Comparison of ENCODE assay signal across 7 cellular contexts in genomic region chr11:3859373-3859881, GRCh38. TPM values are rescaled to one million over a fixed set of nuclear protein-coding genes. Genes with fewer than 3 reads are reported as not detected.
A peak's percentile ranks its signal among the peaks of the same experiment; 100 is the strongest.
DNase-seq lines count a peak whose midpoint lies in the region; ATAC-seq and TF ChIP-seq lines count a peak whose summit lies in the region.

No MANE protein-coding gene starts in this region.

- H3K9ac ChIP-seq in H9 (ENCODE audit: extremely low read depth, insufficient read length, low read length) (no peak overlapping the region), PC-3 (ENCODE audit: low read length) (no peak overlapping the region)

- no peaks in the 10 kb centered on the region for H4K20me1 ChIP-seq in H9 (ENCODE audit: control insufficient read depth, insufficient read depth, insufficient read length)
- no peaks in the 10 kb centered on the region for H4K20me1 ChIP-seq in PC-3 (ENCODE audit: low read length)

- H3K27ac ChIP-seq in H9 (ENCODE audit: insufficient read length, low read depth, low read length) = no peak overlapping the region
- H3K27ac ChIP-seq in PC-3 (ENCODE audit: low read length) = no peak overlapping the region
- H3K27ac ChIP-seq in layer of hippocampus (ENCODE audit: low read depth, low read length) = peak overlapping the region; percentile 8

- H3T11ph ChIP-seq in H9 (ENCODE audit: low read length) = no peak overlapping the region

- H3K9me3 ChIP-seq in H9 (ENCODE audit: control insufficient read depth, low read depth, low read length) (no peaks in the 10 kb centered on the region), PC-3 (ENCODE audit: low read length) (no peaks in the 10 kb centered on the region)

- H3K36me3 ChIP-seq in PC-3 (ENCODE audit: low read depth, low read length) = no peaks in the 10 kb centered on the region

- peaks cover 48 to 60% of the 10 kb centered on the region in 2 experiments for H3K4me1 Mint-ChIP-seq in H9

- H3K36me3 Mint-ChIP-seq in H9 (ENCODE audit: insufficient read depth in 1 of 3, low read depth in 3 of 3) = peaks cover 0 to 4% (median 0%) of the 10 kb centered on the region in 3 experiments; a peak in 1 of 7 replicates

- H4K8ac ChIP-seq in H9 (replicated peaks; ENCODE audit: insufficient read length, low read depth, low read length) = no peak overlapping the region

- POLR2A ChIA-PET in PC-3 (lab: Charles Lee; ENCODE audit: unreplicated experiment) = no interaction called here

- CTCF ChIA-PET in PC-3 (lab: Charles Lee) = no interaction called here

- H3K27me3 ChIP-seq in H9 (ENCODE audit: insufficient read depth, low read length) (no peaks in the 10 kb centered on the region; the same call in 1 of the 2 replicates), PC-3 (ENCODE audit: low read length) (no peaks in the 10 kb centered on the region), layer of hippocampus (ENCODE audit: control insufficient read depth, insufficient read depth, low read length) (no peaks in the 10 kb centered on the region)

- no peak overlapping the region for H2BK20ac ChIP-seq in H9 (ENCODE audit: low read depth, low read length, poor library complexity, severe bottlenecking)

- H3K4me3 ChIP-seq in PC-3 (ENCODE audit: low read length) = no peak overlapping the region

- no peak overlapping the region for H2AK5ac ChIP-seq in H9 (ENCODE audit: insufficient read length, low read length)

- intact Hi-C loops in PC-3 (cut with micrococcal nuclease) (loop anchor here (10.0 kb wide), 1 partner anchor 45 kb away; no protein-coding TSS in a partner anchor), posterior vena cava (cut with DNase I) (loop anchor here (10.0 kb wide), 1 partner anchor 115 kb away; no protein-coding TSS in a partner anchor)

- no peak for TF ChIP-seq CTCF in H9 (conservative IDR thresholded peaks at IDR 0.05)
- no peak for TF ChIP-seq CTCF in PC-3 (conservative IDR thresholded peaks at IDR 0.05; ENCODE audit: low read depth, low read length)

- H3K79me2 ChIP-seq in H9 (ENCODE audit: insufficient read depth, low read length) = no peaks in the 10 kb centered on the region
- peaks cover 81% of the 10 kb centered on the region for H3K79me2 ChIP-seq in PC-3 (ENCODE audit: low read length)

- no peak overlapping the region for H3K4me3 Mint-ChIP-seq in H9

- H2AFZ ChIP-seq in H9 (ENCODE audit: low read length) (no peak overlapping the region), PC-3 (ENCODE audit: low read length) (no peak overlapping the region)

- H3K18ac ChIP-seq in H9 (ENCODE audit: insufficient read length, low read depth, low read length) = no peak overlapping the region

- H2BK5ac ChIP-seq in H9 (ENCODE audit: insufficient read length, low read length) = no peak overlapping the region

- H3K27me3 Mint-ChIP-seq in H9 (ENCODE audit: low read depth) = peaks cover 31% of the 10 kb centered on the region

- DNase-seq in H9 (peak; percentile 56), PC-3 (no peak), AG20443 (ENCODE audit: low spot score) (no peak), posterior vena cava (ENCODE audit: low spot score) (no peak), NCI-H1048 (lab: John Stamatoyannopoulos, UW) (no peak)

- BruUV-seq in PC-3 (replicated peaks; lab: Mats Ljungman, UMichigan) = no TSS peak

- H3K4me1 ChIP-seq in H9 (ENCODE audit: insufficient read depth, low read length) (peaks cover 7% of the 10 kb centered on the region), PC-3 (ENCODE audit: insufficient read depth, low read length) (peaks cover 25% of the 10 kb centered on the region)

- ATAC-seq in GM18519 (IDR thresholded peaks at IDR 0.05; ENCODE audit: low FRiP score, unreplicated experiment) (peak; percentile 29), PC-3 (no peak)

- H4K91ac ChIP-seq in H9 (ENCODE audit: insufficient read length, low read depth, low read length) = no peak overlapping the region

- no peak overlapping the region for H2BK120ac ChIP-seq in H9 (ENCODE audit: low read depth, low read length, poor library complexity, severe bottlenecking)

- no peak overlapping the region for H3K27ac Mint-ChIP-seq in H9

- H3K14ac ChIP-seq in H9 (ENCODE audit: insufficient read depth, low read length) = no peak overlapping the region; the same call in 1 of the 2 replicates

- no peak overlapping the region for H3K4me2 ChIP-seq in H9 (ENCODE audit: insufficient read depth, insufficient read length, low read length)
- H3K4me2 ChIP-seq in PC-3 (ENCODE audit: low read length) = peak overlapping the region; percentile 13

- no CpG with 5 or more reads among the region's 4 CpGs for WGBS in H9 (ENCODE audit: extremely low coverage, insufficient read length, low lambda C conversion rate)

- no peaks in the 10 kb centered on the region for H3K9me2 ChIP-seq in PC-3 (replicated peaks; ENCODE audit: low read length)

- no peak overlapping the region for H3K23ac ChIP-seq in H9 (ENCODE audit: insufficient read length, low read depth, low read length)

- no peaks in the 10 kb centered on the region for H3K79me1 ChIP-seq in H9 (ENCODE audit: insufficient read depth, low read depth, low read length, poor library complexity, severe bottlenecking)

- no peak overlapping the region for H4K5ac ChIP-seq in H9 (ENCODE audit: insufficient read length, low read depth, low read length)

- no peaks in the 10 kb centered on the region for H3K9me3 Mint-ChIP-seq in H9

- H2BK15ac ChIP-seq in H9 (ENCODE audit: low read depth, low read length) = no peak overlapping the region

- peaks cover 9% of the 10 kb centered on the region for H3K23me2 ChIP-seq in H9 (ENCODE audit: insufficient read length, low read depth, low read length, poor library complexity, severe bottlenecking)

- no peak overlapping the region for H3K56ac ChIP-seq in H9 (ENCODE audit: insufficient read length, low read depth, low read length)

- no peaks in the 10 kb centered on the region for H3F3A ChIP-seq in PC-3 (ENCODE audit: low read length, unreplicated experiment)

- H3K4ac ChIP-seq in H9 (ENCODE audit: low read depth, low read length) = no peak overlapping the region

- no peak overlapping the region for H2BK12ac ChIP-seq in H9 (ENCODE audit: insufficient read length, low read depth, low read length)

RNA-seq across cellular contexts. Expression of gene STIM1, which starts 4.0 kb away (rescaled TPM):
- total RNA-seq in H9 (2021) = 15.2 and 15.6 TPM in 2 replicates
- total RNA-seq in PC-3 (2014; rRNA removed) = 22.8 and 31.9 TPM in 2 replicates
- 10 to 100 TPM; 66.9 to 81.7 TPM for total RNA-seq in posterior vena cava

RNA-seq across cellular contexts. Expression of gene RHOG, which starts 18.7 kb away (rescaled TPM):
- total RNA-seq in H9 (2021) (24.9 and 26.4 TPM in 2 replicates), PC-3 (2014; rRNA removed) (31.2 and 33.5 TPM in 2 replicates), posterior vena cava (10 to 100 TPM; 52.0 to 55.0 TPM)

RNA-seq across cellular contexts. Expression of gene PGAP2, which starts 51.1 kb away (rescaled TPM):
- 36.1 and 37.4 TPM in 2 replicates for total RNA-seq in H9 (2021)
- total RNA-seq in PC-3 (2014; rRNA removed) = 21.7 and 25.9 TPM in 2 replicates
- total RNA-seq in posterior vena cava = 1 to 10 TPM; 5.4 to 9.2 TPM
